ENCODE assay signal across 1 cellular context in the genomic region with DNA sequence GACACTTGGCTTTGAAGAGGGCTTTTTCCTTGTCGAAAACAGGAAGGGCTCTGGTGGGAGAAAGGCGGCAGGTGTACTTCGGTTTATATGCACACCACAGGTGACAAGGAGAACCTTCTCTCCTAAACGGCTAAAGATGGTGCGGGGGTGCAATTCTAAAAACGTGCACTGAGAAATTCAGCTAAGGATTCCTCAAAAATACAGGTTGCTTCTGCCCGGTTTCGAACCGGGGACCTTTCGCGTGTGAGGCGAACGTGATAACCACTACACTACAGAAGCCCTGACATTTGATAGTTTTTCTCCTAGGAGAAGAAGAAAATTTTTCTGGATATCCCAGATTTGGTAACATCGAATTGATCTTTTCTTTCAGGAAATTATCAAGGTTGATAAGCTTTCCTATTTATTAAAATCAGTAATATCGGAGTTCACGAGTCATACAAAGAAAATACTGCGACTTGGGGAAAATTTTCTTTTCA.
TF ChIP-seq lines count a peak whose summit lies in the region.

No MANE protein-coding gene starts in this region.

TF ChIP-seq in WTC11, 78 proteins besides CTCF, POLR2A, EP300 and RAD21 (continued from another document):
- TF ChIP-seq RORB (CRISPR knock-in tag; IDR thresholded peaks at IDR 0.05) = no peak
- TF ChIP-seq, protein P1, sequence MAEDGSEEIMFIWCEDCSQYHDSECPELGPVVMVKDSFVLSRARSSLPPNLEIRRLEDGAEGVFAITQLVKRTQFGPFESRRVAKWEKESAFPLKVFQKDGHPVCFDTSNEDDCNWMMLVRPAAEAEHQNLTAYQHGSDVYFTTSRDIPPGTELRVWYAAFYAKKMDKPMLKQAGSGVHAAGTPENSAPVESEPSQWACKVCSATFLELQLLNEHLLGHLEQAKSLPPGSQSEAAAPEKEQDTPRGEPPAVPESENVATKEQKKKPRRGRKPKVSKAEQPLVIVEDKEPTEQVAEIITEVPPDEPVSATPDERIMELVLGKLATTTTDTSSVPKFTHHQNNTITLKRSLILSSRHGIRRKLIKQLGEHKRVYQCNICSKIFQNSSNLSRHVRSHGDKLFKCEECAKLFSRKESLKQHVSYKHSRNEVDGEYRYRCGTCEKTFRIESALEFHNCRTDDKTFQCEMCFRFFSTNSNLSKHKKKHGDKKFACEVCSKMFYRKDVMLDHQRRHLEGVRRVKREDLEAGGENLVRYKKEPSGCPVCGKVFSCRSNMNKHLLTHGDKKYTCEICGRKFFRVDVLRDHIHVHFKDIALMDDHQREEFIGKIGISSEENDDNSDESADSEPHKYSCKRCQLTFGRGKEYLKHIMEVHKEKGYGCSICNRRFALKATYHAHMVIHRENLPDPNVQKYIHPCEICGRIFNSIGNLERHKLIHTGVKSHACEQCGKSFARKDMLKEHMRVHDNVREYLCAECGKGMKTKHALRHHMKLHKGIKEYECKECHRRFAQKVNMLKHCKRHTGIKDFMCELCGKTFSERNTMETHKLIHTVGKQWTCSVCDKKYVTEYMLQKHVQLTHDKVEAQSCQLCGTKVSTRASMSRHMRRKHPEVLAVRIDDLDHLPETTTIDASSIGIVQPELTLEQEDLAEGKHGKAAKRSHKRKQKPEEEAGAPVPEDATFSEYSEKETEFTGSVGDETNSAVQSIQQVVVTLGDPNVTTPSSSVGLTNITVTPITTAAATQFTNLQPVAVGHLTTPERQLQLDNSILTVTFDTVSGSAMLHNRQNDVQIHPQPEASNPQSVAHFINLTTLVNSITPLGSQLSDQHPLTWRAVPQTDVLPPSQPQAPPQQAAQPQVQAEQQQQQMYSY (CRISPR knock-in tag; IDR thresholded peaks at IDR 0.05) = no peak
- TF ChIP-seq, protein P2, sequence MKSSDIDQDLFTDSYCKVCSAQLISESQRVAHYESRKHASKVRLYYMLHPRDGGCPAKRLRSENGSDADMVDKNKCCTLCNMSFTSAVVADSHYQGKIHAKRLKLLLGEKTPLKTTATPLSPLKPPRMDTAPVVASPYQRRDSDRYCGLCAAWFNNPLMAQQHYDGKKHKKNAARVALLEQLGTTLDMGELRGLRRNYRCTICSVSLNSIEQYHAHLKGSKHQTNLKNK (CRISPR knock-in tag; IDR thresholded peaks at IDR 0.05) = no peak
